In genomic region chr16:53456625-53457024, GRCh38 we compare ENCODE assay signal across 2 cellular contexts.
TF ChIP-seq lines count a peak whose summit lies in the region.

No MANE protein-coding gene starts in this region.

TF ChIP-seq in HepG2, 621 proteins besides CTCF, POLR2A, EP300 and RAD21:
- TF ChIP-seq ARHGAP35 (CRISPR knock-in tag; IDR thresholded peaks at IDR 0.05; ENCODE audit: borderline replicate concordance) (no peak), TARDBP (CRISPR knock-in tag; IDR thresholded peaks at IDR 0.05) (no peak), TBX2 (CRISPR knock-in tag; IDR thresholded peaks at IDR 0.05; ENCODE audit: borderline replicate concordance) (no peak), RCOR2 (CRISPR knock-in tag; IDR thresholded peaks at IDR 0.05) (no peak), ZNF704 (CRISPR knock-in tag; IDR thresholded peaks at IDR 0.05; ENCODE audit: borderline replicate concordance) (no peak), SMARCC2 (IDR thresholded peaks at IDR 0.05) (no peak), ZNF775 (CRISPR knock-in tag; IDR thresholded peaks at IDR 0.05; ENCODE audit: borderline replicate concordance) (no peak), ZSCAN21 (CRISPR knock-in tag; IDR thresholded peaks at IDR 0.05; ENCODE audit: borderline replicate concordance) (no peak), MBNL3 (CRISPR knock-in tag; conservative IDR thresholded peaks at IDR 0.05) (no peak), RBFOX2 (IDR thresholded peaks at IDR 0.05; ENCODE audit: low read depth, low read length) (no peak), DPF2 (CRISPR knock-in tag; IDR thresholded peaks at IDR 0.05; ENCODE audit: borderline replicate concordance, low read depth) (no peak), ZNF496 (CRISPR knock-in tag; IDR thresholded peaks at IDR 0.05; ENCODE audit: insufficient replicate concordance) (no peak), ZNF749 (CRISPR knock-in tag; IDR thresholded peaks at IDR 0.05; ENCODE audit: borderline replicate concordance) (no peak), TFAP4 (IDR thresholded peaks at IDR 0.05; ENCODE audit: borderline replicate concordance, low read depth) (no peak), DNMT3B (CRISPR knock-in tag; conservative IDR thresholded peaks at IDR 0.05) (no peak), AHR (CRISPR knock-in tag; IDR thresholded peaks at IDR 0.05) (no peak), ZNF160 (CRISPR knock-in tag; IDR thresholded peaks at IDR 0.05) (no peak)

TF ChIP-seq in GM12878, 131 proteins besides CTCF, POLR2A, EP300 and RAD21:
- TF ChIP-seq IKZF2 (IDR thresholded peaks at IDR 0.05) (0 out of 4 replicates have a peak, but pooled peaks of 1 of the 2 experiments have one; percentile 19), REST (IDR thresholded peaks at IDR 0.05; ENCODE audit: low read depth, low read length) (no peak), RUNX3 (IDR thresholded peaks at IDR 0.05; ENCODE audit: low read length) (peak; percentile 64)
TF ChIP-seq in GM12878: peak in this region for 2.
